8 cellular contexts compared by ENCODE assay signal in the genomic region with DNA sequence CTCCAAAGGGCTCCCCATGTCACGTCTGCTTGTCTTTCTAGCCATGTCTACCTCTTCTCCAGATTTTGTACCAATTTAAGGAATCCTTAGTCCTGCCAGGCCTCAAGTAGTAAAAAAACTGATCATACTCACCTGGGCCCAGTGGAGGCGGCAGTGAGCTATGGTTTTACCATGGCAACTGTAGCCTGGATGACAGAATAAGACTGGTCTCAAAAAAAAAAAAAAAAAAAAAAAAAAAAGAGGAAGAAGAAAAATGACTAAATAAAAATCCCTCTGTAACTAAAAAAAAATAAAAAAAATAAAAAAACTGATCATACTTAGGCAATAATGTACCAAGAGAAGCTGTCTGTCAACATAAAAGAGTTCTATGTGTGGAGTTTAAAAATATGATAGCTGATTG.
A peak's percentile ranks its signal among the peaks of the same experiment; 100 is the strongest.
DNase-seq lines count a peak whose midpoint lies in the region; ATAC-seq lines count a peak whose summit lies in the region.

No MANE protein-coding gene starts in this region.

- DNase-seq in activated T-cell treated with anti-CD3 and anti-CD28 coated beads, Interleukin-2, amount 50 U/mL, for 48 hours, result peak; percentile 22 to 26
- DNase-seq in stimulated activated CD4-positive, alpha-beta T cell treated with anti-CD3 and anti-CD28 coated beads, Interleukin-4, amount 100 ng/mL, for 1 hour, result peak; percentile 5
- DNase-seq in NCI-H446 treated with DMSO at 0.1 percent for 48 hours (lab: John Stamatoyannopoulos, UW), result no peak
- no peak for DNase-seq in NCI-H1048 (lab: John Stamatoyannopoulos, UW)
- no peak for DNase-seq in AG08396 (ENCODE audit: low spot score)

- ATAC-seq in GM18498 (IDR thresholded peaks at IDR 0.05; ENCODE audit: unreplicated experiment) (peak; percentile 100), GM21528 (IDR thresholded peaks at IDR 0.05; ENCODE audit: low FRiP score, unreplicated experiment) (peak; percentile 97), HG03565 (IDR thresholded peaks at IDR 0.05; ENCODE audit: unreplicated experiment) (peak; percentile 99)

Comparison
In these comparisons a context has a peak if more than half of its experiments do, and no peak if none do; other contexts are left out.
1. DNase-seq: peak in activated T-cell treated with anti-CD3 and anti-CD28 coated beads, Interleukin-2, amount 50 U/mL, for 48 hours (2 of 2) and stimulated activated CD4-positive, alpha-beta T cell treated with anti-CD3 and anti-CD28 coated beads, Interleukin-4, amount 100 ng/mL, for 1 hour (single experiment); none in NCI-H446 treated with DMSO at 0.1 percent for 48 hours (single experiment), NCI-H1048 (single experiment) and AG08396 (single experiment).
2. Peak in every context shown above with its lines, with median percentiles within 50 percentile points of each other: ATAC-seq.